12 cellular contexts compared by ENCODE assay signal in the genomic region with DNA sequence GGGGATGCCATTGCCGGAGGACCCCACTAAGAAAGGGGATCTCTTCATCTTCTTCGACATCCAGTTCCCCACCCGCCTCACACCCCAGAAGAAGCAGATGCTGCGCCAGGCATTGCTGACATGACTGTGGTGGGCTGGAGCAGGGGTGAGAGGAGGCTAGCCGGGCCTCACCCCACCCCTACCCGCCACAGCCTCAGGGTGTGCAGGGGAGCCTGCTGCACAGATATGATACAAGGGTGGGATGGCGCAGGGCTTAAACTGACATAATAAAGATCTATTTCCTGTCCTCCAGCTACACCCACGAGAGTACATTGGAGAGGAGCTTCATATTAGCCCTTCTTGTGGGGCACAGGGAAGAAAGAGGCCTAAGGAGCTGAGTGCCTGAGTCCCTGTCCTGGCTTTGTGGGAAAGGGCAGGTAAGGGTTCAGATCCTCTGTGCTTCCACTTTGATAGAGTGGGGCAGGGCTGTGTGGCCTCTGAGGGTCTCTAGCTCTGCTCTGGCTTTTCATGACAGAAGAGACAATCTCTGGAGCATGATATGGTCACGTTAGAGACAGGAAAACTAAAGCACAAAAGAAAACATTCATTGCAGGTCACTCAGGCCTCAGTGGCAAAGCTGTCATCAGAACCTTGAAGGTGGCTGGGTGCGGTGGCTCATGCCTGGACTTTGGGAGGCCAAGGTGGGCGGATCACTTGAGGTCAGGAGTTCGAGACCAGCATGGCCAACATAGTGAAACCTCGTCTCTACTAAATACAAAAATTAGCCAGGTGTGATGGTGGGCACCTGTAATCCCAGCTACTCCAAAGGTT. TPM values are rescaled to one million over a fixed set of nuclear protein-coding genes. Genes with fewer than 3 reads are reported as not detected.
A peak's percentile ranks its signal among the peaks of the same experiment; 100 is the strongest.
DNase-seq lines count a peak whose midpoint lies in the region; ATAC-seq lines count a peak whose summit lies in the region.
"Had no signal": no experiment of that assay in that cellular context is flagged by ENCODE, and none has a peak within 500 bp of the region (broad histone marks: within the 10 kb centered on the region; RNA-seq: fewer than 3 reads in every experiment).

No MANE protein-coding gene starts in this region.

- H3K27ac ChIP-seq in CD4-positive, alpha-beta memory T cell (ENCODE audit: low read depth, low read length) = peak overlapping the region; percentile 51
- H3K27ac ChIP-seq: left ventricle myocardium inferior had no signal

- no peaks in the 10 kb centered on the region for H3K27me3 Mint-ChIP-seq in CD4-positive, alpha-beta memory T cell
- H3K27me3 Mint-ChIP-seq in activated CD4-positive, alpha-beta memory T cell treated with anti-CD3 and anti-CD28 coated beads for 36 hours = no peaks in the 10 kb centered on the region
- H3K27me3 Mint-ChIP-seq in memory B cell = no peaks in the 10 kb centered on the region

- peaks cover 87% of the 10 kb centered on the region for H3K4me1 ChIP-seq in CD4-positive, alpha-beta memory T cell (ENCODE audit: insufficient read depth, low read length)

- POLR2A ChIA-PET in CD4-positive, alpha-beta memory T cell (lab: Charles Lee; ENCODE audit: partially characterized antibody) = interaction anchor here (0.6 to 38.4 kb wide), 17 partner anchors 9 to 262 kb away, joined by 3 to 2221 read pairs (median 4); partner anchors contain the start of genes C2CD3, DNAJB13, PPME1 and UCP2
- POLR2A ChIA-PET in activated CD4-positive, alpha-beta memory T cell treated with anti-CD3 and anti-CD28 coated beads for 36 hours (lab: Charles Lee) = interaction anchor here (0.8 to 6.2 kb wide), 7 partner anchors 11 to 355 kb away, joined by 3 to 82 read pairs (median 3); partner anchors contain the start of gene UCP2

- H3K4me3 ChIP-seq in CD4-positive, alpha-beta memory T cell (ENCODE audit: low read length in 2 of 2) = no peak overlapping the region
- no peak overlapping the region for H3K4me3 ChIP-seq in H7 (ENCODE audit: insufficient read depth, low read depth, low read length)
- H3K4me3 ChIP-seq: left ventricle myocardium inferior had no signal

- H3K36me3 Mint-ChIP-seq in CD4-positive, alpha-beta memory T cell = peaks cover 14 to 18% of the 10 kb centered on the region in 2 donors
- H3K36me3 Mint-ChIP-seq in activated CD4-positive, alpha-beta memory T cell treated with anti-CD3 and anti-CD28 coated beads for 36 hours = peaks cover 17% of the 10 kb centered on the region
- peaks cover 10% of the 10 kb centered on the region for H3K36me3 Mint-ChIP-seq in memory B cell

- no peak for ATAC-seq in memory B cell (ENCODE audit: low read depth)
- ATAC-seq in GM18498 (IDR thresholded peaks at IDR 0.05; ENCODE audit: unreplicated experiment) = no peak
- ATAC-seq in GM19452 (IDR thresholded peaks at IDR 0.05; ENCODE audit: unreplicated experiment) = no peak

- H3K4me3 Mint-ChIP-seq in CD4-positive, alpha-beta memory T cell = peak overlapping the region in 7 of 8 donors; percentile 14 to 78 (median 52)
- H3K4me3 Mint-ChIP-seq in activated CD4-positive, alpha-beta memory T cell treated with anti-CD3 and anti-CD28 coated beads for 36 hours = no peak overlapping the region
- H3K4me3 Mint-ChIP-seq in memory B cell = no peak overlapping the region

- peaks cover 10% of the 10 kb centered on the region for H3K36me3 ChIP-seq in CD4-positive, alpha-beta memory T cell (ENCODE audit: insufficient read depth, low read length)
- peaks cover 5% of the 10 kb centered on the region for H3K36me3 ChIP-seq in H7 (replicated peaks; ENCODE audit: control insufficient read depth, insufficient read depth, low read length)

- no peaks in the 10 kb centered on the region for H3K9me3 ChIP-seq in CD4-positive, alpha-beta memory T cell (ENCODE audit: control insufficient read depth in 1 of 2, low read length in 2 of 2)
- H3K9me3 ChIP-seq: left ventricle myocardium inferior had no signal

- no peaks in the 10 kb centered on the region for H3K9me3 Mint-ChIP-seq in CD4-positive, alpha-beta memory T cell
- no peaks in the 10 kb centered on the region for H3K9me3 Mint-ChIP-seq in activated CD4-positive, alpha-beta memory T cell treated with anti-CD3 and anti-CD28 coated beads for 36 hours
- no peaks in the 10 kb centered on the region for H3K9me3 Mint-ChIP-seq in memory B cell

- no peaks in the 10 kb centered on the region for H3K27me3 ChIP-seq in CD4-positive, alpha-beta memory T cell (ENCODE audit: insufficient read depth, low read length)
- no peaks in the 10 kb centered on the region for H3K27me3 ChIP-seq in H7 (ENCODE audit: control insufficient read depth, insufficient read depth, low read length)

- peaks cover 60 to 88% (median 71%) of the 10 kb centered on the region in 4 donors for H3K4me1 Mint-ChIP-seq in CD4-positive, alpha-beta memory T cell
- peaks cover 67% of the 10 kb centered on the region for H3K4me1 Mint-ChIP-seq in activated CD4-positive, alpha-beta memory T cell treated with anti-CD3 and anti-CD28 coated beads for 36 hours (ENCODE audit: low read depth)
- H3K4me1 Mint-ChIP-seq in memory B cell = peaks cover 60% of the 10 kb centered on the region

- CTCF ChIA-PET in CD4-positive, alpha-beta memory T cell (lab: Charles Lee; ENCODE audit: partially characterized antibody) = interaction anchor here (0.9 to 1.8 kb wide), 5 partner anchors 10 to 60 kb away, joined by 3 to 19 read pairs (median 4); no protein-coding TSS in a partner anchor
- CTCF ChIA-PET in activated CD4-positive, alpha-beta memory T cell treated with anti-CD3 and anti-CD28 coated beads for 36 hours (lab: Charles Lee) = interaction anchor here (1.1 kb wide), 1 partner anchor 10 kb away, joined by 4 read pairs; no protein-coding TSS in a partner anchor

- intact Hi-C loops in CD4-positive, alpha-beta memory T cell (cut with micrococcal nuclease) = loop anchor here (2.0 to 10.0 kb wide), 2 partner anchors 13 to 285 kb away; partner anchors contain the start of gene UCP2
- intact Hi-C loops in activated CD4-positive, alpha-beta memory T cell treated with anti-CD3 and anti-CD28 coated beads for 36 hours (cut with micrococcal nuclease) = loop anchor here (1.0 to 10.0 kb wide), 3 partner anchors 10 to 285 kb away; partner anchors contain the start of gene UCP3

- DNase-seq in CD4-positive, alpha-beta memory T cell = peak in 2 of 5 donors; percentile 37 to 62
- DNase-seq in H7 = peak; percentile 22
- DNase-seq in activated CD4-positive, alpha-beta memory T cell treated with anti-CD3 and anti-CD28 coated beads for 36 hours = peak; percentile 36
- DNase-seq in memory B cell (ENCODE audit: low spot score in 2 of 2) = no peak
- DNase-seq in dedifferentiated amniotic fluid mesenchymal stem cell (ENCODE audit: extremely low spot score) = no peak
- no peak for DNase-seq in MV-4-11 (lab: John Stamatoyannopoulos, UW)
- DNase-seq: left ventricle myocardium inferior, NCI-H1694 treated with DMSO at 0.1 percent for 48 hours had no signal

- H3K27ac Mint-ChIP-seq in CD4-positive, alpha-beta memory T cell = peak overlapping the region; percentile 92 to 100 (median 96)
- peak overlapping the region; percentile 78 for H3K27ac Mint-ChIP-seq in activated CD4-positive, alpha-beta memory T cell treated with anti-CD3 and anti-CD28 coated beads for 36 hours
- peak overlapping the region; percentile 98 for H3K27ac Mint-ChIP-seq in memory B cell

RNA-seq across cellular contexts. Expression of gene UCP2, which starts 12.4 kb away (rescaled TPM):
- total RNA-seq in CD4-positive, alpha-beta memory T cell = 100 to 1,000 TPM; 325 to 336 TPM
- polyA plus RNA-seq in CD4-positive, alpha-beta memory T cell = 1,000 to 10,000 TPM in 1 of 2 donors, 100 to 1,000 TPM in 1; 910 to 1,459 TPM
- total RNA-seq in H7 (2014; rRNA removed; shearing (Covaris generic)) = 32.4 and 43.6 TPM in 2 replicates
- total RNA-seq in activated CD4-positive, alpha-beta memory T cell treated with anti-CD3 and anti-CD28 coated beads for 36 hours = 100 to 1,000 TPM; 461 to 471 TPM

RNA-seq across cellular contexts. Expression of gene DNAJB13, which starts 19.4 kb away (rescaled TPM):
- total RNA-seq in CD4-positive, alpha-beta memory T cell = under 1 TPM; 0.23 to 0.30 TPM
- under 1 TPM in 1 of 2 donors, not detected in 1; 0.53 TPM for polyA plus RNA-seq in CD4-positive, alpha-beta memory T cell
- not detected in 2 replicates for total RNA-seq in H7 (2014; rRNA removed; shearing (Covaris generic))
- under 1 TPM in 1 of 2 experiments, not detected in 1; 0.19 TPM for total RNA-seq in activated CD4-positive, alpha-beta memory T cell treated with anti-CD3 and anti-CD28 coated beads for 36 hours
- total RNA-seq: glomerular endothelial cell, left ventricle myocardium inferior, pulmonary artery endothelial cell had no signal

RNA-seq across cellular contexts. Expression of gene UCP3, which starts 38.7 kb away (rescaled TPM):
- 1 to 10 TPM; 4.8 to 6.3 TPM for total RNA-seq in CD4-positive, alpha-beta memory T cell
- polyA plus RNA-seq in CD4-positive, alpha-beta memory T cell = under 1 TPM; 0.54 to 0.66 TPM
- total RNA-seq in H7 (2014; rRNA removed; shearing (Covaris generic)) = 0.10 TPM in 1 of 2 replicates, not detected in the other
- 1 to 10 TPM; 1.4 to 2.0 TPM for total RNA-seq in activated CD4-positive, alpha-beta memory T cell treated with anti-CD3 and anti-CD28 coated beads for 36 hours

Comparison
In these comparisons a context has a peak if more than half of its experiments do, and no peak if none do; other contexts are left out.
1. DNase-seq: peak in H7 (single experiment) and activated CD4-positive, alpha-beta memory T cell treated with anti-CD3 and anti-CD28 coated beads for 36 hours (single experiment); none in memory B cell (0 of 2), dedifferentiated amniotic fluid mesenchymal stem cell (single experiment) and MV-4-11 (single experiment).
2. H3K4me3 Mint-ChIP-seq: peak in CD4-positive, alpha-beta memory T cell (7 of 8); none in activated CD4-positive, alpha-beta memory T cell treated with anti-CD3 and anti-CD28 coated beads for 36 hours (single experiment) and memory B cell (single experiment).
3. Peak in every context shown above with its lines, with median percentiles within 50 percentile points of each other: H3K27ac Mint-ChIP-seq.